ENCODE assay signal across 27 cellular contexts in genomic region chr5:180283026-180283615, GRCh38. TPM values are rescaled to one million over a fixed set of nuclear protein-coding genes. Genes with fewer than 3 reads are reported as not detected.
DNase-seq lines count a peak whose midpoint lies in the region; ATAC-seq and TF ChIP-seq lines count a peak whose summit lies in the region.
"Had no signal": no experiment of that assay in that cellular context is flagged by ENCODE, and none has a peak within 500 bp of the region (broad histone marks: within the 10 kb centered on the region; RNA-seq: fewer than 3 reads in every experiment).

No MANE protein-coding gene starts in this region.

- H3K4me3 Mint-ChIP-seq in WTC11 (no peak overlapping the region), nephron progenitor cell (no peak overlapping the region)
- H3K4me3 Mint-ChIP-seq: activated CD4-positive, alpha-beta T cell treated with anti-CD3 and anti-CD28 coated beads for 36 hours; activated CD8-positive, alpha-beta T cell treated with anti-CD3 and anti-CD28 coated beads, Interleukin-2, amount 10 ng/mL, durations not matched to agents 7 days and 5 days; GM23338; HFFc6; natural killer cell; T-helper 17 cell had no signal

- DNase-seq in HPDE6-E6E7 (ENCODE audit: extremely low spot score) (peak; percentile 43), WTC11 (ENCODE audit: low spot score) (no peak), epithelial cell of esophagus (ENCODE audit: low read depth) (peak; percentile 75), nephron progenitor cell (no peak), GF-D8 (lab: John Stamatoyannopoulos, UW) (no peak), ureter (ENCODE audit: low spot score) (no peak)
- DNase-seq: activated CD4-positive, alpha-beta T cell treated with anti-CD3 and anti-CD28 coated beads for 36 hours; activated CD8-positive, alpha-beta T cell treated with anti-CD3 and anti-CD28 coated beads, Interleukin-2, amount 10 ng/mL, durations not matched to agents 7 days and 5 days; activated T-cell treated with anti-CD3 and anti-CD28 coated beads for 4 hours; esophagus squamous epithelium; HFFc6; left ventricle myocardium superior; midbrain; natural killer cell; NCI-H1436 treated with DMSO at 0.1 percent for 48 hours; NCI-H446; NCI-H774; ovary; retina; stimulated activated CD4-positive, alpha-beta T cell treated with anti-CD3 and anti-CD28 coated beads, Interleukin-2, amount 100 ng/mL, for 24 hours; T-helper 17 cell; transverse colon had no signal

- peaks cover 18% of the 10 kb centered on the region for H3K4me1 Mint-ChIP-seq in WTC11
- no peaks in the 10 kb centered on the region for H3K4me1 Mint-ChIP-seq in nephron progenitor cell

- H3K36me3 Mint-ChIP-seq in WTC11 (peaks cover 39% of the 10 kb centered on the region), nephron progenitor cell (ENCODE audit: low read depth) (peaks cover 90% of the 10 kb centered on the region)

- H3K9me3 Mint-ChIP-seq in WTC11 (no peaks in the 10 kb centered on the region), nephron progenitor cell (peaks cover 30% of the 10 kb centered on the region)
- H3K9me3 Mint-ChIP-seq: GM23338, natural killer cell had no signal

- CTCF ChIA-PET in WTC11 (lab: Charles Lee), result interaction anchor here (0.6 to 2.0 kb wide), 2 partner anchors 32 to 193 kb away, joined by 3 to 7 read pairs; no protein-coding TSS in a partner anchor

- POLR2A ChIA-PET in WTC11 (lab: Charles Lee), result no interaction called here

- H3K4me3 ChIP-seq in epithelial cell of esophagus (ENCODE audit: low read length), result no peak overlapping the region
- H3K4me3 ChIP-seq: BLaER1 treated with 17β-estradiol and CSF1 and Interleukin-3, amounts not matched to agents 10 nM and 100 nM; esophagus squamous epithelium; GM12878; GM23338; ovary; SK-N-MC; transverse colon had no signal

- ATAC-seq in WTC11, result no peak
- ATAC-seq in GM19035 (IDR thresholded peaks at IDR 0.05; ENCODE audit: unreplicated experiment), result no peak
- ATAC-seq: activated CD4-positive, alpha-beta T cell treated with anti-CD3 and anti-CD28 coated beads for 36 hours; activated CD8-positive, alpha-beta T cell treated with anti-CD3 and anti-CD28 coated beads, Interleukin-2, amount 10 ng/mL, durations not matched to agents 7 days and 5 days; GM12878; GM23338; left ventricle myocardium superior; natural killer cell; T-helper 17 cell had no signal

- H3K27me3 Mint-ChIP-seq in WTC11 (ENCODE audit: low read depth) (no peaks in the 10 kb centered on the region), nephron progenitor cell (ENCODE audit: low read depth, poor library complexity) (no peaks in the 10 kb centered on the region)
- H3K27me3 Mint-ChIP-seq: activated CD4-positive, alpha-beta T cell treated with anti-CD3 and anti-CD28 coated beads for 36 hours; T-helper 17 cell had no signal

- TF ChIP-seq CTCF in WTC11 (IDR thresholded peaks at IDR 0.05) (no peak), epithelial cell of esophagus (IDR thresholded peaks at IDR 0.05; ENCODE audit: insufficient read depth, low read depth, low read length, missing control alignments) (no peak), nephron progenitor cell (IDR thresholded peaks at IDR 0.05) (no peak)

- H3K27ac Mint-ChIP-seq in WTC11 (0 out of 2 replicates have a peak overlapping the region, but pooled peaks have one; percentile 19), nephron progenitor cell (peak overlapping the region; percentile 50)
- H3K27ac Mint-ChIP-seq: activated CD4-positive, alpha-beta T cell treated with anti-CD3 and anti-CD28 coated beads for 36 hours; activated CD8-positive, alpha-beta T cell treated with anti-CD3 and anti-CD28 coated beads, Interleukin-2, amount 10 ng/mL, durations not matched to agents 7 days and 5 days; GM23338; HFFc6; natural killer cell; T-helper 17 cell had no signal

TF ChIP-seq in WTC11, 78 proteins besides CTCF, POLR2A, EP300 and RAD21:
- no peak for TF ChIP-seq CDX4 (CRISPR knock-in tag; IDR thresholded peaks at IDR 0.05; ENCODE audit: borderline replicate concordance)

RNA-seq across cellular contexts. Expression of gene MAPK9, which starts 8.8 kb away (rescaled TPM):
- total RNA-seq in WTC11 (2021), result 42.4 to 42.9 TPM (median 42.9 TPM) in 3 replicates
- total RNA-seq in ureter, result 40.5 TPM

Comparison
In these comparisons a context has a peak if more than half of its experiments do, and no peak if none do; other contexts are left out.
1. DNase-seq: peak in HPDE6-E6E7 (single experiment) and epithelial cell of esophagus (single experiment); none in WTC11 (single experiment), nephron progenitor cell (single experiment), GF-D8 (single experiment) and ureter (single experiment).